ENCODE assay signal across 1 cellular context in the genomic region with DNA sequence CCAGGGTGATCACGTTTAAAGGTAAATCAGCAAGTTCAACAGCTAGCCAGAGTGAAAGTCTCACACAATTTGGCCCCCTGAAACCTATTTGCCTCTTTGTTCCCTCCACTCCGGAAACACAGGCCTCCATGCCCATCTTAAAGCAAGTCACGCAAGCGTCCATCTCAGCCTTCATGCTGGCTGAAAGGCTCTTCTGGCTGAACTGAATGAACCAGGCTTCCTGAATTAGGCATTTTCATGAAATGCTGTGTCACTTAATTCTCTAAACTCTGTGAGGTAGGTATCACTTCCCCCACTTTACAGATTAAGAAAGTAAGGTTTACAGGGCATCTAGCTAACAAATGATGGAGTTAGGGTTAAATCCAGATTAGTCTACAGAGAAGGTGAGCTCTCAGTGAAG.
TF ChIP-seq lines count a peak whose summit lies in the region.

No MANE protein-coding gene starts in this region.

TF ChIP-seq in HepG2, 621 proteins besides CTCF, POLR2A, EP300 and RAD21:
- no peak for TF ChIP-seq RXRB (CRISPR knock-in tag; IDR thresholded peaks at IDR 0.05; ENCODE audit: borderline replicate concordance)
- no peak for TF ChIP-seq DBP (CRISPR knock-in tag; IDR thresholded peaks at IDR 0.05; ENCODE audit: not compliant biosample characterization)
- TF ChIP-seq KLF12 (CRISPR knock-in tag; IDR thresholded peaks at IDR 0.05; ENCODE audit: borderline replicate concordance), result no peak
- TF ChIP-seq EZH2 (conservative IDR thresholded peaks at IDR 0.05; ENCODE audit: low read depth, low read length), result no peak
- TF ChIP-seq ZNF616 (CRISPR knock-in tag; IDR thresholded peaks at IDR 0.05; ENCODE audit: low read depth), result no peak
- no peak for TF ChIP-seq CEBPG (CRISPR knock-in tag; IDR thresholded peaks at IDR 0.05)
- TF ChIP-seq HINFP (CRISPR knock-in tag; IDR thresholded peaks at IDR 0.05; ENCODE audit: low read depth), result no peak
- no peak for TF ChIP-seq ZXDC (CRISPR knock-in tag; IDR thresholded peaks at IDR 0.05)
- no peak for TF ChIP-seq NFATC3 (CRISPR knock-in tag; IDR thresholded peaks at IDR 0.05)
TF ChIP-seq in HepG2: peak in this region for 0.
